22 cellular contexts compared by ENCODE assay signal in genomic region chr9:2524601-2525000, GRCh38.
"Had no signal": no experiment of that assay in that cellular context is flagged by ENCODE, and none has a peak within 500 bp of the region (broad histone marks: within the 10 kb centered on the region; RNA-seq: fewer than 3 reads in every experiment).

No MANE protein-coding gene starts in this region.

- H3K9ac ChIP-seq: KMS-11 had no signal

- H3K27me3 ChIP-seq: ascending aorta, brain microvascular endothelial cell, Peyer's patch, SJSA1 had no signal

- H3K36me3 ChIP-seq: ascending aorta, brain microvascular endothelial cell, Peyer's patch, SJSA1 had no signal

- DNase-seq: activated CD4-positive, alpha-beta T cell treated with anti-CD3 and anti-CD28 coated beads for 48 hours; activated CD4-positive, alpha-beta T cell treated with anti-CD3 and anti-CD28 coated beads, Interleukin-2, amount 50 U/mL, for 4 hours; activated CD4-positive, CD25-positive, alpha-beta regulatory T cell treated with anti-CD3 and anti-CD28 coated beads, Interleukin-2, amount 50 U/mL, for 72 hours; activated CD8-positive, alpha-beta T cell treated with anti-CD3 and anti-CD28 coated beads, Interleukin-2, amount 10 ng/mL, durations not matched to agents 7 days and 5 days; activated effector memory CD4-positive, alpha-beta T cell treated with Interleukin-2 at 50 U/mL for 16 hours; activated naive CD4-positive, alpha-beta T cell; activated T-cell treated with anti-CD3 and anti-CD28 coated beads, Interleukin-2, amount 50 U/mL, for 24 hours; amniotic stem cell; brain microvascular endothelial cell; NCI-H1048; NCI-H146; NCI-H187 treated with DMSO at 0.1 percent for 48 hours; NCI-H2081 treated with DMSO at 0.1 percent for 48 hours; NCI-H446; NCI-H524; Peyer's patch; Right ventricle myocardium superior had no signal

- H3K27ac ChIP-seq: ascending aorta, brain microvascular endothelial cell, KMS-11, Peyer's patch, RWPE1, SJSA1 had no signal

- H3K4me3 ChIP-seq: ascending aorta, Peyer's patch, SJSA1 had no signal

- H3K9me3 ChIP-seq: ascending aorta, Peyer's patch, SJSA1 had no signal

- H3K4me1 ChIP-seq: ascending aorta, Peyer's patch, SJSA1 had no signal

- H3K4me2 ChIP-seq: KMS-11 had no signal

- ATAC-seq: activated CD8-positive, alpha-beta T cell treated with anti-CD3 and anti-CD28 coated beads, Interleukin-2, amount 10 ng/mL, durations not matched to agents 7 days and 5 days; WTC11 had no signal
